In the genomic region with DNA sequence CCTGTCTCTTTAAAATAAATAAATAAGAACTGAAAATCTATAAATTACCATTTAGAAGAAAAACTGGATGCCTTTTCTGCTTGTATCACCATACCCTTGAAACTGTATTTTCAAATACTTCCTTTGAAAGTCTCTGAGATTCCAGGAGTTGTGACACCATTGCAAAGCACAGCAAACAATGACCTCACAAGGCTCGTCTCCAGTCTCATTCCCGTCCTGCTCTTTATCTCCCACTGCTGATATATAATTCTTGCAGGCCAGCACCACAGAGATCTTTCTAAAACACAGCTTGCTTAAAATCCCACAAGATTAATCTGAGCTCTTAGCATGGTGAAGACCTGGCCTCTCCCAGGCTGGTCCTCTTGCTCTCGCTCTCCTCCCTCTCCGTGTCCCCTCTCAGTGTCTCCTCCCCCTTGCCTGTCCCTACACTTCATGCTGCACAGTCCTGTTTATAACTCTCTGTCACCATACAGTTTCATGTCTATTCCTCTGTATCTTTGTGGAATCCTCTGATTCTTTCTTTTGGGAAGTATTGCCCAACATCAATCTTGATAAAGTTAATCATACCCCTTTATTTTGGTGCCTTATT, we compare ENCODE assay signal across 15 cellular contexts. TPM values are rescaled to one million over a fixed set of nuclear protein-coding genes. Genes with fewer than 3 reads are reported as not detected.
DNase-seq lines count a peak whose midpoint lies in the region; ATAC-seq and TF ChIP-seq lines count a peak whose summit lies in the region.
"Had no signal": no experiment of that assay in that cellular context is flagged by ENCODE, and none has a peak within 500 bp of the region (broad histone marks: within the 10 kb centered on the region; RNA-seq: fewer than 3 reads in every experiment).

No MANE protein-coding gene starts in this region.

- DNase-seq in Right ventricle myocardium superior = no peak
- DNase-seq in right atrium auricular region (ENCODE audit: low spot score) = no peak
- DNase-seq in heart left ventricle = no peak
- peak; percentile 7 for DNase-seq in mesenchymal stem cell
- DNase-seq in activated CD4-positive, alpha-beta memory T cell treated with anti-CD3 and anti-CD28 coated beads for 36 hours = no peak
- no peak for DNase-seq in DMS79 treated with DMSO at 0.1 percent for 48 hours (lab: John Stamatoyannopoulos, UW)
- no peak for DNase-seq in posterior cingulate gyrus
- DNase-seq: DND-41, KG1, MV-4-11, NCI-H1694 treated with DMSO at 0.1 percent for 48 hours, NCI-H2107, NCI-H226, NCI-H524 had no signal

- H2BK120ac ChIP-seq in mesenchymal stem cell (ENCODE audit: low read depth, low read length) = no peak overlapping the region

- POLR2A ChIA-PET in activated CD4-positive, alpha-beta memory T cell treated with anti-CD3 and anti-CD28 coated beads for 36 hours (lab: Charles Lee) = no interaction called here

- H3K23ac ChIP-seq in mesenchymal stem cell (ENCODE audit: low read length in 2 of 2) = no peak overlapping the region

- WGBS in heart left ventricle, 4 donors = 52 to 55% (median 54%) methylated on average over 4 of the region's 4 CpGs
- WGBS in mesenchymal stem cell = 73% methylated on average over 4 of the region's 4 CpGs

- H4K8ac ChIP-seq in mesenchymal stem cell (ENCODE audit: low read length) = no peak overlapping the region

- H4K91ac ChIP-seq in mesenchymal stem cell (ENCODE audit: low read length) = no peak overlapping the region

- peak overlapping the region in 1 of 2 donors; percentile 25 for H3K27ac ChIP-seq in right atrium auricular region
- H3K27ac ChIP-seq in heart left ventricle = no peak overlapping the region
- H3K27ac ChIP-seq in mesenchymal stem cell (ENCODE audit: low read length, poor library complexity, severe bottlenecking) = no peak overlapping the region

- H3K79me1 ChIP-seq in mesenchymal stem cell (replicated peaks; ENCODE audit: low read length, poor library complexity, severe bottlenecking) = no peaks in the 10 kb centered on the region

- H3K18ac ChIP-seq in mesenchymal stem cell (ENCODE audit: low read depth in 1 of 2, low read length in 2 of 2) = no peak overlapping the region

- H2AFZ ChIP-seq in mesenchymal stem cell (ENCODE audit: low read depth, low read length) = no peak overlapping the region

- no peak overlapping the region for H2BK12ac ChIP-seq in mesenchymal stem cell (ENCODE audit: low read length in 2 of 2)

- H2BK5ac ChIP-seq in mesenchymal stem cell (ENCODE audit: low read depth, low read length, poor library complexity, severe bottlenecking) = no peak overlapping the region

- H3K4me3 ChIP-seq in right atrium auricular region (no peak overlapping the region), heart left ventricle (no peak overlapping the region), mesenchymal stem cell (ENCODE audit: insufficient read depth in 1 of 2, low read depth in 1 of 2, low read length in 2 of 2) (no peak overlapping the region)

- H3K27me3 ChIP-seq in right atrium auricular region (no peaks in the 10 kb centered on the region), heart left ventricle (no peaks in the 10 kb centered on the region), mesenchymal stem cell (ENCODE audit: control insufficient read depth in 1 of 2, insufficient read depth in 1 of 2, low read length in 2 of 2) (no peaks in the 10 kb centered on the region)

- H3K4me1 ChIP-seq in right atrium auricular region = peaks cover 0 to 5% of the 10 kb centered on the region in 2 donors
- H3K4me1 ChIP-seq in heart left ventricle = peaks cover 0 to 15% (median 2%) of the 10 kb centered on the region in 12 donors
- peaks cover 2% of the 10 kb centered on the region for H3K4me1 ChIP-seq in mesenchymal stem cell (ENCODE audit: control insufficient read depth, insufficient read depth, low read depth, low read length)

- TF ChIP-seq POLR2A in heart left ventricle (IDR thresholded peaks at IDR 0.05) = no peak

- no peaks in the 10 kb centered on the region for H3K27me3 Mint-ChIP-seq in activated CD4-positive, alpha-beta memory T cell treated with anti-CD3 and anti-CD28 coated beads for 36 hours
- H3K27me3 Mint-ChIP-seq: B cell had no signal

- H3K14ac ChIP-seq in mesenchymal stem cell (ENCODE audit: low read length in 2 of 2) = no peak overlapping the region

- CTCF ChIA-PET in activated CD4-positive, alpha-beta memory T cell treated with anti-CD3 and anti-CD28 coated beads for 36 hours (lab: Charles Lee) = no interaction called here

- H3K4me2 ChIP-seq in mesenchymal stem cell (ENCODE audit: low read length, poor library complexity, severe bottlenecking) = no peak overlapping the region

- H3K36me3 Mint-ChIP-seq in activated CD4-positive, alpha-beta memory T cell treated with anti-CD3 and anti-CD28 coated beads for 36 hours = peaks cover 9% of the 10 kb centered on the region

- no peak overlapping the region for H3K4ac ChIP-seq in mesenchymal stem cell (ENCODE audit: low read depth in 1 of 2, low read length in 2 of 2)

- peak; percentile 46 for ATAC-seq in Right ventricle myocardium superior (ENCODE audit: poor library complexity)
- ATAC-seq in heart left ventricle = peak; percentile 64 to 71 (median 70)

- no peak overlapping the region for H3K9ac ChIP-seq in mesenchymal stem cell (ENCODE audit: low read length)

- no peaks in the 10 kb centered on the region for H3K9me3 ChIP-seq in right atrium auricular region
- peaks cover 0 to 5% (median 0%) of the 10 kb centered on the region in 12 donors for H3K9me3 ChIP-seq in heart left ventricle
- no peaks in the 10 kb centered on the region for H3K9me3 ChIP-seq in mesenchymal stem cell (ENCODE audit: control insufficient read depth, low read length)

- no peak overlapping the region for H3K4me3 Mint-ChIP-seq in activated CD4-positive, alpha-beta memory T cell treated with anti-CD3 and anti-CD28 coated beads for 36 hours
- H3K4me3 Mint-ChIP-seq: B cell had no signal

- peaks cover 14% of the 10 kb centered on the region for H3K36me3 ChIP-seq in right atrium auricular region
- peaks cover 0 to 37% (median 12%) of the 10 kb centered on the region in 9 donors for H3K36me3 ChIP-seq in heart left ventricle
- no peaks in the 10 kb centered on the region for H3K36me3 ChIP-seq in mesenchymal stem cell (ENCODE audit: control insufficient read depth in 1 of 2, insufficient read depth in 2 of 2, low read depth in 1 of 2, low read length in 2 of 2)

- peaks cover 5% of the 10 kb centered on the region for H3K9me3 Mint-ChIP-seq in activated CD4-positive, alpha-beta memory T cell treated with anti-CD3 and anti-CD28 coated beads for 36 hours

- no peak for TF ChIP-seq CTCF in right atrium auricular region (IDR thresholded peaks at IDR 0.05)
- TF ChIP-seq CTCF in heart left ventricle (IDR thresholded peaks at IDR 0.05) = no peak

- no peak overlapping the region for H3K27ac Mint-ChIP-seq in activated CD4-positive, alpha-beta memory T cell treated with anti-CD3 and anti-CD28 coated beads for 36 hours
- H3K27ac Mint-ChIP-seq: B cell had no signal

- no peak overlapping the region for H2AK5ac ChIP-seq in mesenchymal stem cell (ENCODE audit: low read length, severe bottlenecking)

- peaks cover 4% of the 10 kb centered on the region for H3K4me1 Mint-ChIP-seq in activated CD4-positive, alpha-beta memory T cell treated with anti-CD3 and anti-CD28 coated beads for 36 hours (ENCODE audit: low read depth)

- no peak overlapping the region for H2BK15ac ChIP-seq in mesenchymal stem cell (ENCODE audit: low read depth, poor library complexity, severe bottlenecking)

- intact Hi-C loops in Right ventricle myocardium superior (cut with DNase I) = no loop called here
- intact Hi-C loops in heart left ventricle (cut with DNase I) = no loop called here
- intact Hi-C loops in activated CD4-positive, alpha-beta memory T cell treated with anti-CD3 and anti-CD28 coated beads for 36 hours (cut with micrococcal nuclease) = no loop called here
- intact Hi-C loops in posterior cingulate gyrus (cut with DNase I) = no loop called here

RNA-seq across cellular contexts. Expression of gene ZFYVE21, which starts 51.8 kb away (rescaled TPM):
- total RNA-seq in Right ventricle myocardium superior = 46.2 TPM
- 10 to 100 TPM; 43.7 to 71.6 TPM for total RNA-seq in right atrium auricular region
- 10 to 100 TPM; 44.1 to 79.4 (median 52.5) TPM for total RNA-seq in heart left ventricle
- polyA plus RNA-seq in heart left ventricle = 10 to 100 TPM; 48.8 to 86.1 TPM
- 44.0 TPM for polyA plus RNA-seq in mesenchymal stem cell (2013, experiment 1 of 2)
- polyA plus RNA-seq in mesenchymal stem cell (2013, experiment 2 of 2) = 43.8 TPM
- total RNA-seq in activated CD4-positive, alpha-beta memory T cell treated with anti-CD3 and anti-CD28 coated beads for 36 hours = 10 to 100 TPM; 14.9 to 15.9 TPM

RNA-seq across cellular contexts. Expression of gene XRCC3, which starts 52.1 kb away (rescaled TPM):
- total RNA-seq in Right ventricle myocardium superior (2.6 TPM), right atrium auricular region (1 to 10 TPM; 2.1 to 3.6 TPM), heart left ventricle (1 to 10 TPM; 1.9 to 8.7 (median 3.1) TPM)
- polyA plus RNA-seq in heart left ventricle = 1 to 10 TPM; 1.9 to 2.6 TPM
- 4.5 TPM for polyA plus RNA-seq in mesenchymal stem cell (2013, experiment 1 of 2)
- 4.2 TPM for polyA plus RNA-seq in mesenchymal stem cell (2013, experiment 2 of 2)
- total RNA-seq in activated CD4-positive, alpha-beta memory T cell treated with anti-CD3 and anti-CD28 coated beads for 36 hours = 10 to 100 TPM; 41.9 to 48.5 TPM

Comparison
In these comparisons a context has a peak if more than half of its experiments do, and no peak if none do; other contexts are left out.
1. RNA of gene XRCC3, which starts 52.1 kb away (total RNA-seq): 41.9 to 48.5 TPM in activated CD4-positive, alpha-beta memory T cell treated with anti-CD3 and anti-CD28 coated beads for 36 hours; 2.1 to 3.6 TPM in right atrium auricular region, 1.9 to 8.7 TPM in heart left ventricle and 2.6 TPM in Right ventricle myocardium superior (single experiment); every median in the first group is over 4 times any median in the second.